Comparison of ENCODE assay signal across 15 cellular contexts in the genomic region with DNA sequence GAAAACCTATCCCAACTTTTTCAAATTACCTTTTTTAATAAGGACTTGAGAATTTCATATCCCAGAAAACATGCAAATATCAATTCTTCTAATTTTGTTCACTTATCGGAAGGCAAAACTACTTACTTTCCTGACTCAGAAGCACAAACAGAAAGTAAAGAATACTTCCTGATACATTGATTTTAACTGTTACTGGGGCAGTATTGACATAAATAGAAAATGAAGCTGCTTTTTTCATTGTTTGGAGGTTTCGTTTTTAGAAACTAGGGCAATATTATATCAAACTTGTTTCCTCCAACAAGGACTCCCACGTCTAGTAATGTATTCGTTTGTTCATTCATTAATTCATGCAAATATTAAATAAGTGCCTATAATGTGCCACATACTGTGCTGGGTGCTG. TPM values are rescaled to one million over a fixed set of nuclear protein-coding genes. Genes with fewer than 3 reads are reported as not detected.
DNase-seq lines count a peak whose midpoint lies in the region; ATAC-seq and TF ChIP-seq lines count a peak whose summit lies in the region.
"Had no signal": no experiment of that assay in that cellular context is flagged by ENCODE, and none has a peak within 500 bp of the region (broad histone marks: within the 10 kb centered on the region; RNA-seq: fewer than 3 reads in every experiment).

No MANE protein-coding gene starts in this region.

- peaks cover 8% of the 10 kb centered on the region for H3K4me1 ChIP-seq in CD4-positive, CD25-positive, alpha-beta regulatory T cell (ENCODE audit: control insufficient read depth, insufficient read depth, low read length, poor library complexity, severe bottlenecking)
- H3K4me1 ChIP-seq: gastrocnemius medialis had no signal

- no peaks in the 10 kb centered on the region for H3K36me3 Mint-ChIP-seq in CD4-positive, CD25-positive, alpha-beta regulatory T cell
- H3K36me3 Mint-ChIP-seq in activated T-helper 1 cell treated with anti-CD3 and anti-CD28 coated beads, Interleukin-12 subunit alpha, Interleukin-12 subunit beta, Interleukin-2, Interleukin-4 antibody, amounts not matched to agents 30 ng/mL and 10 ng/mL and 1 ng/mL, durations not matched to agents 14 hours and 24 hours and 36 hours (ENCODE audit: low read depth) = no peaks in the 10 kb centered on the region
- H3K36me3 Mint-ChIP-seq in CD14-positive monocyte = no peaks in the 10 kb centered on the region

- peaks cover 23% of the 10 kb centered on the region for H3K27me3 Mint-ChIP-seq in CD4-positive, CD25-positive, alpha-beta regulatory T cell
- H3K27me3 Mint-ChIP-seq in activated T-helper 1 cell treated with anti-CD3 and anti-CD28 coated beads, Interleukin-12 subunit alpha, Interleukin-12 subunit beta, Interleukin-2, Interleukin-4 antibody, amounts not matched to agents 30 ng/mL and 10 ng/mL and 1 ng/mL, durations not matched to agents 14 hours and 24 hours and 36 hours (ENCODE audit: insufficient read depth) = peaks cover 26% of the 10 kb centered on the region
- H3K27me3 Mint-ChIP-seq in CD14-positive monocyte (ENCODE audit: low read depth in 3 of 3) = peaks cover 28 to 39% (median 29%) of the 10 kb centered on the region in 3 donors

- peaks cover 7 to 24% (median 15%) of the 10 kb centered on the region in 4 donors for H3K4me1 Mint-ChIP-seq in CD4-positive, CD25-positive, alpha-beta regulatory T cell
- peaks cover 14% of the 10 kb centered on the region for H3K4me1 Mint-ChIP-seq in activated T-helper 1 cell treated with anti-CD3 and anti-CD28 coated beads, Interleukin-12 subunit alpha, Interleukin-12 subunit beta, Interleukin-2, Interleukin-4 antibody, amounts not matched to agents 30 ng/mL and 10 ng/mL and 1 ng/mL, durations not matched to agents 14 hours and 24 hours and 36 hours (ENCODE audit: low read depth)
- H3K4me1 Mint-ChIP-seq in CD14-positive monocyte = peaks cover 13% of the 10 kb centered on the region

- H3K9me3 ChIP-seq in CD4-positive, CD25-positive, alpha-beta regulatory T cell (ENCODE audit: control insufficient read depth in 2 of 2, low read length in 2 of 2) = no peaks in the 10 kb centered on the region
- H3K9me3 ChIP-seq: gastrocnemius medialis had no signal

- TF ChIP-seq CTCF in CD14-positive monocyte (IDR thresholded peaks at IDR 0.05) = no peak

- H3K4me3 Mint-ChIP-seq in CD4-positive, CD25-positive, alpha-beta regulatory T cell = peak overlapping the region; percentile 69 to 94 (median 76)
- no peak overlapping the region for H3K4me3 Mint-ChIP-seq in activated T-helper 1 cell treated with anti-CD3 and anti-CD28 coated beads, Interleukin-12 subunit alpha, Interleukin-12 subunit beta, Interleukin-2, Interleukin-4 antibody, amounts not matched to agents 30 ng/mL and 10 ng/mL and 1 ng/mL, durations not matched to agents 14 hours and 24 hours and 36 hours
- no peak overlapping the region for H3K4me3 Mint-ChIP-seq in CD14-positive monocyte

- peak in 2 of 3 donors; percentile 31 to 47 for DNase-seq in CD4-positive, CD25-positive, alpha-beta regulatory T cell
- DNase-seq in activated T-helper 1 cell treated with anti-CD3 and anti-CD28 coated beads, Interleukin-12 subunit alpha, Interleukin-12 subunit beta, Interleukin-2, Interleukin-4 antibody, amounts not matched to agents 30 ng/mL and 10 ng/mL and 1 ng/mL, durations not matched to agents 14 hours and 24 hours and 36 hours (ENCODE audit: low spot score) = no peak
- DNase-seq in mucosa of gallbladder (ENCODE audit: low spot score) (no peak), H7 (no peak), CD14-positive monocyte (ENCODE audit: low spot score) (no peak), NCI-H345 (lab: John Stamatoyannopoulos, UW) (no peak)
- DNase-seq: effector CD8-positive, alpha-beta T cell; gastrocnemius medialis; islet precursor cell; NCI-H1417 treated with DMSO at 0.1 percent for 48 hours; SHP77; stimulated activated CD4-positive, alpha-beta T cell treated with anti-CD3 and anti-CD28 coated beads, Interleukin-2, amount 100 ng/mL, for 48 hours; stimulated activated naive CD4-positive, alpha-beta T cell treated with Interleukin-2 at 50 U/mL for 16 hours had no signal

- intact Hi-C loops in activated T-helper 1 cell treated with anti-CD3 and anti-CD28 coated beads, Interleukin-12 subunit alpha, Interleukin-12 subunit beta, Interleukin-2, Interleukin-4 antibody, amounts not matched to agents 30 ng/mL and 10 ng/mL and 1 ng/mL, durations not matched to agents 14 hours and 24 hours and 36 hours (cut with micrococcal nuclease) = no loop called here
- intact Hi-C loops in CD14-positive monocyte (cut with micrococcal nuclease) = no loop called here

- no peaks in the 10 kb centered on the region for H3K9me3 Mint-ChIP-seq in CD4-positive, CD25-positive, alpha-beta regulatory T cell
- H3K9me3 Mint-ChIP-seq in activated T-helper 1 cell treated with anti-CD3 and anti-CD28 coated beads, Interleukin-12 subunit alpha, Interleukin-12 subunit beta, Interleukin-2, Interleukin-4 antibody, amounts not matched to agents 30 ng/mL and 10 ng/mL and 1 ng/mL, durations not matched to agents 14 hours and 24 hours and 36 hours = no peaks in the 10 kb centered on the region
- H3K9me3 Mint-ChIP-seq in CD14-positive monocyte = peaks cover 0 to 18% (median 7%) of the 10 kb centered on the region in 7 donors

- H3K36me3 ChIP-seq in CD4-positive, CD25-positive, alpha-beta regulatory T cell (ENCODE audit: control insufficient read depth, insufficient read depth, low read length) = no peaks in the 10 kb centered on the region
- no peaks in the 10 kb centered on the region for H3K36me3 ChIP-seq in H7 (replicated peaks; ENCODE audit: control insufficient read depth, insufficient read depth, low read length)
- H3K36me3 ChIP-seq: gastrocnemius medialis had no signal

- ATAC-seq in CD4-positive, CD25-positive, alpha-beta regulatory T cell (ENCODE audit: low read depth in 2 of 2) = peak; percentile 39 to 40
- ATAC-seq in GM19351 (IDR thresholded peaks at IDR 0.05; ENCODE audit: unreplicated experiment) (peak; percentile 58), HG03175 (IDR thresholded peaks at IDR 0.05; ENCODE audit: unreplicated experiment) (peak; percentile 44)
- ATAC-seq: gastrocnemius medialis had no signal

- peaks cover 6% of the 10 kb centered on the region for H3K27me3 ChIP-seq in CD4-positive, CD25-positive, alpha-beta regulatory T cell (ENCODE audit: control insufficient read depth, insufficient read depth, low read length)
- no peaks in the 10 kb centered on the region for H3K27me3 ChIP-seq in H7 (ENCODE audit: control insufficient read depth, insufficient read depth, low read length)

- H3K27ac ChIP-seq in CD4-positive, CD25-positive, alpha-beta regulatory T cell (ENCODE audit: insufficient read depth, low read length, poor library complexity, severe bottlenecking) = peak overlapping the region; percentile 66
- H3K27ac ChIP-seq: gastrocnemius medialis had no signal

- H3K4me3 ChIP-seq in CD4-positive, CD25-positive, alpha-beta regulatory T cell (ENCODE audit: low read depth, low read length) = peak overlapping the region; percentile 78
- no peak overlapping the region for H3K4me3 ChIP-seq in H7 (ENCODE audit: insufficient read depth, low read depth, low read length)
- H3K4me3 ChIP-seq: gastrocnemius medialis had no signal

- peak overlapping the region; percentile 16 to 72 (median 66) for H3K27ac Mint-ChIP-seq in CD4-positive, CD25-positive, alpha-beta regulatory T cell
- H3K27ac Mint-ChIP-seq in activated T-helper 1 cell treated with anti-CD3 and anti-CD28 coated beads, Interleukin-12 subunit alpha, Interleukin-12 subunit beta, Interleukin-2, Interleukin-4 antibody, amounts not matched to agents 30 ng/mL and 10 ng/mL and 1 ng/mL, durations not matched to agents 14 hours and 24 hours and 36 hours = peak overlapping the region; percentile 13
- H3K27ac Mint-ChIP-seq in CD14-positive monocyte = no peak overlapping the region

RNA-seq across cellular contexts. Expression of a gene that starts 19.1 kb away (rescaled TPM):
- total RNA-seq in CD4-positive, CD25-positive, alpha-beta regulatory T cell = not detected
- polyA plus RNA-seq in CD4-positive, CD25-positive, alpha-beta regulatory T cell = not detected
- not detected in 2 replicates for total RNA-seq in activated T-helper 1 cell treated with anti-CD3 and anti-CD28 coated beads, Interleukin-12 subunit alpha, Interleukin-12 subunit beta, Interleukin-2, Interleukin-4 antibody, amounts not matched to agents 30 ng/mL and 10 ng/mL and 1 ng/mL, durations not matched to agents 14 hours and 24 hours and 36 hours
- 0.32 TPM for total RNA-seq in mucosa of gallbladder
- total RNA-seq in H7 (2014; rRNA removed; shearing (Covaris generic)) = 0.21 and 0.63 TPM in 2 replicates
- not detected for polyA plus RNA-seq in CD14-positive monocyte

RNA-seq across cellular contexts. Expression of a gene that starts 55.5 kb away (rescaled TPM):
- not detected for total RNA-seq in CD4-positive, CD25-positive, alpha-beta regulatory T cell
- polyA plus RNA-seq in CD4-positive, CD25-positive, alpha-beta regulatory T cell = not detected
- not detected in 2 replicates for total RNA-seq in activated T-helper 1 cell treated with anti-CD3 and anti-CD28 coated beads, Interleukin-12 subunit alpha, Interleukin-12 subunit beta, Interleukin-2, Interleukin-4 antibody, amounts not matched to agents 30 ng/mL and 10 ng/mL and 1 ng/mL, durations not matched to agents 14 hours and 24 hours and 36 hours
- 2.8 TPM for total RNA-seq in mucosa of gallbladder
- total RNA-seq in H7 (2014; rRNA removed; shearing (Covaris generic)) = 9.4 and 18.3 TPM in 2 replicates
- polyA plus RNA-seq in CD14-positive monocyte = not detected

RNA-seq across cellular contexts. Expression of a gene that starts 57.0 kb away (rescaled TPM):
- 175 TPM for total RNA-seq in CD4-positive, CD25-positive, alpha-beta regulatory T cell
- 100 to 1,000 TPM in 3 of 4 donors, 10 to 100 TPM in 1; 94.2 to 119 (median 115) TPM for polyA plus RNA-seq in CD4-positive, CD25-positive, alpha-beta regulatory T cell
- 186 and 205 TPM in 2 replicates for total RNA-seq in activated T-helper 1 cell treated with anti-CD3 and anti-CD28 coated beads, Interleukin-12 subunit alpha, Interleukin-12 subunit beta, Interleukin-2, Interleukin-4 antibody, amounts not matched to agents 30 ng/mL and 10 ng/mL and 1 ng/mL, durations not matched to agents 14 hours and 24 hours and 36 hours
- total RNA-seq in mucosa of gallbladder = 58.7 TPM
- total RNA-seq in H7 (2014; rRNA removed; shearing (Covaris generic)) = 110 and 139 TPM in 2 replicates
- 10 to 100 TPM; 51.4 to 70.4 TPM for polyA plus RNA-seq in CD14-positive monocyte

Comparison
In these comparisons a context has a peak if more than half of its experiments do, and no peak if none do; other contexts are left out.
1. DNase-seq: peak in CD4-positive, CD25-positive, alpha-beta regulatory T cell (2 of 3); none in activated T-helper 1 cell treated with anti-CD3 and anti-CD28 coated beads, Interleukin-12 subunit alpha, Interleukin-12 subunit beta, Interleukin-2, Interleukin-4 antibody, amounts not matched to agents 30 ng/mL and 10 ng/mL and 1 ng/mL, durations not matched to agents 14 hours and 24 hours and 36 hours (single experiment), mucosa of gallbladder (single experiment), H7 (single experiment), CD14-positive monocyte (single experiment) and NCI-H345 (single experiment).
2. H3K27ac Mint-ChIP-seq: peak in CD4-positive, CD25-positive, alpha-beta regulatory T cell (3 of 3) and activated T-helper 1 cell treated with anti-CD3 and anti-CD28 coated beads, Interleukin-12 subunit alpha, Interleukin-12 subunit beta, Interleukin-2, Interleukin-4 antibody, amounts not matched to agents 30 ng/mL and 10 ng/mL and 1 ng/mL, durations not matched to agents 14 hours and 24 hours and 36 hours (single experiment); none in CD14-positive monocyte (0 of 7).
3. H3K4me3 Mint-ChIP-seq: peak in CD4-positive, CD25-positive, alpha-beta regulatory T cell (4 of 4); none in activated T-helper 1 cell treated with anti-CD3 and anti-CD28 coated beads, Interleukin-12 subunit alpha, Interleukin-12 subunit beta, Interleukin-2, Interleukin-4 antibody, amounts not matched to agents 30 ng/mL and 10 ng/mL and 1 ng/mL, durations not matched to agents 14 hours and 24 hours and 36 hours (single experiment) and CD14-positive monocyte (0 of 2).
4. Peak in every context shown above with its lines, with median percentiles within 50 percentile points of each other: ATAC-seq.